In the genomic region with DNA sequence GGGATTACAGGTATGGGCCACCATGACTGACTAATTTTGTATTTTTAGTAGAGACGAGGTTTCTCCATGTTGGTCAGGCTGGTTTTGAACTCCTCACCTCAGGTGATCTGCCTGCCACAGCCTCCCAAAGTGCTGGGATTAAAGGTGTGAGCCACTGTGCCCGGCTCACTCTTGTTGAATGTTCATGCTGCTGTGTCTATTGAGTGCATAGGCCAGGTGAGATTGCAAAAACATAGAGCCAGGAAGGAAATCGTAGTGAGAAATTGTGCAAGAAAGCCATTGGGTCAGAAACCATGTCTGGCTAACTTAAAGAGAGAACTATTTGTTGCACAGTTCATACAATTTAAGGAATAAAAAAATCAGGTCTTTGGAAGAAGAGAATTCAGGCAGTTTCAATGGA, we compare ENCODE assay signal across 1 cellular context.
TF ChIP-seq lines count a peak whose summit lies in the region.

No MANE protein-coding gene starts in this region.

TF ChIP-seq in HepG2, 621 proteins besides CTCF, POLR2A, EP300 and RAD21 (continued from another document):
- TF ChIP-seq, protein P1, sequence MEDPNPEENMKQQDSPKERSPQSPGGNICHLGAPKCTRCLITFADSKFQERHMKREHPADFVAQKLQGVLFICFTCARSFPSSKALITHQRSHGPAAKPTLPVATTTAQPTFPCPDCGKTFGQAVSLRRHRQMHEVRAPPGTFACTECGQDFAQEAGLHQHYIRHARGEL (CRISPR knock-in tag; IDR thresholded peaks at IDR 0.05) = 0 out of 2 replicates have a peak, but pooled peaks have one; percentile 36
- peak; percentile 4; the same call in 1 of the 2 replicates for TF ChIP-seq PHF8 (CRISPR knock-in tag; IDR thresholded peaks at IDR 0.05)
- TF ChIP-seq, protein P2, sequence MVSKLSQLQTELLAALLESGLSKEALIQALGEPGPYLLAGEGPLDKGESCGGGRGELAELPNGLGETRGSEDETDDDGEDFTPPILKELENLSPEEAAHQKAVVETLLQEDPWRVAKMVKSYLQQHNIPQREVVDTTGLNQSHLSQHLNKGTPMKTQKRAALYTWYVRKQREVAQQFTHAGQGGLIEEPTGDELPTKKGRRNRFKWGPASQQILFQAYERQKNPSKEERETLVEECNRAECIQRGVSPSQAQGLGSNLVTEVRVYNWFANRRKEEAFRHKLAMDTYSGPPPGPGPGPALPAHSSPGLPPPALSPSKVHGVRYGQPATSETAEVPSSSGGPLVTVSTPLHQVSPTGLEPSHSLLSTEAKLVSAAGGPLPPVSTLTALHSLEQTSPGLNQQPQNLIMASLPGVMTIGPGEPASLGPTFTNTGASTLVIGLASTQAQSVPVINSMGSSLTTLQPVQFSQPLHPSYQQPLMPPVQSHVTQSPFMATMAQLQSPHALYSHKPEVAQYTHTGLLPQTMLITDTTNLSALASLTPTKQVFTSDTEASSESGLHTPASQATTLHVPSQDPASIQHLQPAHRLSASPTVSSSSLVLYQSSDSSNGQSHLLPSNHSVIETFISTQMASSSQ (IDR thresholded peaks at IDR 0.05; ENCODE audit: low read depth) = no peak
- TF ChIP-seq, protein P2 (CRISPR knock-in tag; IDR thresholded peaks at IDR 0.05; ENCODE audit: borderline replicate concordance) = no peak
- peak; percentile 75 for TF ChIP-seq MED1 (CRISPR knock-in tag; IDR thresholded peaks at IDR 0.05)
- TF ChIP-seq ZNF33B (CRISPR knock-in tag; IDR thresholded peaks at IDR 0.05) = no peak
- TF ChIP-seq, protein P3, sequence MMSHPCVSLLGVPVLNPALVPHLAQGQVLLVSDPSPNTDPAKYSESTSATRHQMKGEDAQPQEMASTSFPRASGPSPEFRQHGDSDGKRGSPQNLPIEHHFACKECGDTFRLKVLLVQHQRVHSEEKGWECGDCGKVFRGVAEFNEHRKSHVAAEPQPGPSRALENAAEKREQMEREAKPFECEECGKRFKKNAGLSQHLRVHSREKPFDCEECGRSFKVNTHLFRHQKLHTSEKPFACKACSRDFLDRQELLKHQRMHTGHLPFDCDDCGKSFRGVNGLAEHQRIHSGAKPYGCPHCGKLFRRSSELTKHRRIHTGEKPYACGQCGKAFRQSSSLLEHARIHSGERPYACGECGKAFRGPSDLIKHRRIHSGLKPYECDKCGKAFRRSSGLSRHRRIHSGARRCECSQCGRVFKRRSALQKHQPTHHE (CRISPR knock-in tag; IDR thresholded peaks at IDR 0.05; ENCODE audit: borderline replicate concordance) = 0 out of 2 replicates have a peak, but pooled peaks have one; percentile 31
- TF ChIP-seq MAF1 (CRISPR knock-in tag; IDR thresholded peaks at IDR 0.05; ENCODE audit: borderline replicate concordance) = 0 out of 2 replicates have a peak, but pooled peaks have one; percentile 38
- peak; percentile 70 for TF ChIP-seq HOXA5 (CRISPR knock-in tag; IDR thresholded peaks at IDR 0.05)
- TF ChIP-seq GABPA (IDR thresholded peaks at IDR 0.05; ENCODE audit: low read depth, low read length) = no peak
- no peak for TF ChIP-seq GABPA (CRISPR knock-in tag; IDR thresholded peaks at IDR 0.05; ENCODE audit: low read depth)
- peak; percentile 75 for TF ChIP-seq POGZ (CRISPR knock-in tag; IDR thresholded peaks at IDR 0.05)
- no peak for TF ChIP-seq ZC3H4 (CRISPR knock-in tag; IDR thresholded peaks at IDR 0.05; ENCODE audit: borderline replicate concordance)
- no peak for TF ChIP-seq ZFP62 (CRISPR knock-in tag; IDR thresholded peaks at IDR 0.05)
- TF ChIP-seq ZNF34 (CRISPR knock-in tag; IDR thresholded peaks at IDR 0.05; ENCODE audit: borderline replicate concordance) = no peak
- TF ChIP-seq, protein P4, sequence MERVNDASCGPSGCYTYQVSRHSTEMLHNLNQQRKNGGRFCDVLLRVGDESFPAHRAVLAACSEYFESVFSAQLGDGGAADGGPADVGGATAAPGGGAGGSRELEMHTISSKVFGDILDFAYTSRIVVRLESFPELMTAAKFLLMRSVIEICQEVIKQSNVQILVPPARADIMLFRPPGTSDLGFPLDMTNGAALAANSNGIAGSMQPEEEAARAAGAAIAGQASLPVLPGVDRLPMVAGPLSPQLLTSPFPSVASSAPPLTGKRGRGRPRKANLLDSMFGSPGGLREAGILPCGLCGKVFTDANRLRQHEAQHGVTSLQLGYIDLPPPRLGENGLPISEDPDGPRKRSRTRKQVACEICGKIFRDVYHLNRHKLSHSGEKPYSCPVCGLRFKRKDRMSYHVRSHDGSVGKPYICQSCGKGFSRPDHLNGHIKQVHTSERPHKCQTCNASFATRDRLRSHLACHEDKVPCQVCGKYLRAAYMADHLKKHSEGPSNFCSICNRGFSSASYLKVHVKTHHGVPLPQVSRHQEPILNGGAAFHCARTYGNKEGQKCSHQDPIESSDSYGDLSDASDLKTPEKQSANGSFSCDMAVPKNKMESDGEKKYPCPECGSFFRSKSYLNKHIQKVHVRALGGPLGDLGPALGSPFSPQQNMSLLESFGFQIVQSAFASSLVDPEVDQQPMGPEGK (CRISPR knock-in tag; IDR thresholded peaks at IDR 0.05) = 0 out of 2 replicates have a peak, but pooled peaks have one; percentile 9
- TF ChIP-seq, protein P5, sequence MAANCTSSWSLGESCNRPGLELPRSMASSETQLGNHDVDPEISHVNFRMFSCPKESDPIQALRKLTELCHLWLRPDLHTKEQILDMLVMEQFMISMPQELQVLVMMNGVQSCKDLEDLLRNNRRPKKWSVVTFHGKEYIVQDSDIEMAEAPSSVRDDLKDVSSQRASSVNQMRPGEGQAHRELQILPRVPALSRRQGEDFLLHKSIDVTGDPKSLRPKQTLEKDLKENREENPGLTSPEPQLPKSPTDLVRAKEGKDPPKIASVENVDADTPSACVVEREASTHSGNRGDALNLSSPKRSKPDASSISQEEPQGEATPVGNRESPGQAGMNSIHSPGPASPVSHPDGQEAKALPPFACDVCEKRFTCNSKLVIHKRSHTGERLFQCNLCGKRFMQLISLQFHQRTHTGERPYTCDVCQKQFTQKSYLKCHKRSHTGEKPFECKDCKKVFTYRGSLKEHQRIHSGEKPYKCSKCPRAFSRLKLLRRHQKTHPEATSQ (CRISPR knock-in tag; IDR thresholded peaks at IDR 0.05; ENCODE audit: borderline replicate concordance) = no peak
- no peak for TF ChIP-seq TOE1 (CRISPR knock-in tag; IDR thresholded peaks at IDR 0.05)
- TF ChIP-seq, protein P6, sequence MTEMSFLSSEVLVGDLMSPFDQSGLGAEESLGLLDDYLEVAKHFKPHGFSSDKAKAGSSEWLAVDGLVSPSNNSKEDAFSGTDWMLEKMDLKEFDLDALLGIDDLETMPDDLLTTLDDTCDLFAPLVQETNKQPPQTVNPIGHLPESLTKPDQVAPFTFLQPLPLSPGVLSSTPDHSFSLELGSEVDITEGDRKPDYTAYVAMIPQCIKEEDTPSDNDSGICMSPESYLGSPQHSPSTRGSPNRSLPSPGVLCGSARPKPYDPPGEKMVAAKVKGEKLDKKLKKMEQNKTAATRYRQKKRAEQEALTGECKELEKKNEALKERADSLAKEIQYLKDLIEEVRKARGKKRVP (CRISPR knock-in tag; IDR thresholded peaks at IDR 0.05) = peak in 1 of 2 experiments; percentile 87; a peak in 2 of 4 replicates
- no peak for TF ChIP-seq ZNF674 (CRISPR knock-in tag; IDR thresholded peaks at IDR 0.05; ENCODE audit: low read depth)
- TF ChIP-seq, protein P7, sequence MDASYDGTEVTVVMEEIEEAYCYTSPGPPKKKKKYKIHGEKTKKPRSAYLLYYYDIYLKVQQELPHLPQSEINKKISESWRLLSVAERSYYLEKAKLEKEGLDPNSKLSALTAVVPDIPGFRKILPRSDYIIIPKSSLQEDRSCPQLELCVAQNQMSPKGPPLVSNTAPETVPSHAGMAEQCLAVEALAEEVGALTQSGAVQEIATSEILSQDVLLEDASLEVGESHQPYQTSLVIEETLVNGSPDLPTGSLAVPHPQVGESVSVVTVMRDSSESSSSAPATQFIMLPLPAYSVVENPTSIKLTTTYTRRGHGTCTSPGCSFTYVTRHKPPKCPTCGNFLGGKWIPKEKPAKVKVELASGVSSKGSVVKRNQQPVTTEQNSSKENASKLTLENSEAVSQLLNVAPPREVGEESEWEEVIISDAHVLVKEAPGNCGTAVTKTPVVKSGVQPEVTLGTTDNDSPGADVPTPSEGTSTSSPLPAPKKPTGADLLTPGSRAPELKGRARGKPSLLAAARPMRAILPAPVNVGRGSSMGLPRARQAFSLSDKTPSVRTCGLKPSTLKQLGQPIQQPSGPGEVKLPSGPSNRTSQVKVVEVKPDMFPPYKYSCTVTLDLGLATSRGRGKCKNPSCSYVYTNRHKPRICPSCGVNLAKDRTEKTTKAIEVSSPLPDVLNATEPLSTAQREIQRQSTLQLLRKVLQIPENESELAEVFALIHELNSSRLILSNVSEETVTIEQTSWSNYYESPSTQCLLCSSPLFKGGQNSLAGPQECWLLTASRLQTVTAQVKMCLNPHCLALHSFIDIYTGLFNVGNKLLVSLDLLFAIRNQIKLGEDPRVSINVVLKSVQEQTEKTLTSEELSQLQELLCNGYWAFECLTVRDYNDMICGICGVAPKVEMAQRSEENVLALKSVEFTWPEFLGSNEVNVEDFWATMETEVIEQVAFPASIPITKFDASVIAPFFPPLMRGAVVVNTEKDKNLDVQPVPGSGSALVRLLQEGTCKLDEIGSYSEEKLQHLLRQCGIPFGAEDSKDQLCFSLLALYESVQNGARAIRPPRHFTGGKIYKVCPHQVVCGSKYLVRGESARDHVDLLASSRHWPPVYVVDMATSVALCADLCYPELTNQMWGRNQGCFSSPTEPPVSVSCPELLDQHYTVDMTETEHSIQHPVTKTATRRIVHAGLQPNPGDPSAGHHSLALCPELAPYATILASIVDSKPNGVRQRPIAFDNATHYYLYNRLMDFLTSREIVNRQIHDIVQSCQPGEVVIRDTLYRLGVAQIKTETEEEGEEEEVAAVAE (CRISPR knock-in tag; IDR thresholded peaks at IDR 0.05; ENCODE audit: borderline replicate concordance) = no peak
- TF ChIP-seq, protein P8, sequence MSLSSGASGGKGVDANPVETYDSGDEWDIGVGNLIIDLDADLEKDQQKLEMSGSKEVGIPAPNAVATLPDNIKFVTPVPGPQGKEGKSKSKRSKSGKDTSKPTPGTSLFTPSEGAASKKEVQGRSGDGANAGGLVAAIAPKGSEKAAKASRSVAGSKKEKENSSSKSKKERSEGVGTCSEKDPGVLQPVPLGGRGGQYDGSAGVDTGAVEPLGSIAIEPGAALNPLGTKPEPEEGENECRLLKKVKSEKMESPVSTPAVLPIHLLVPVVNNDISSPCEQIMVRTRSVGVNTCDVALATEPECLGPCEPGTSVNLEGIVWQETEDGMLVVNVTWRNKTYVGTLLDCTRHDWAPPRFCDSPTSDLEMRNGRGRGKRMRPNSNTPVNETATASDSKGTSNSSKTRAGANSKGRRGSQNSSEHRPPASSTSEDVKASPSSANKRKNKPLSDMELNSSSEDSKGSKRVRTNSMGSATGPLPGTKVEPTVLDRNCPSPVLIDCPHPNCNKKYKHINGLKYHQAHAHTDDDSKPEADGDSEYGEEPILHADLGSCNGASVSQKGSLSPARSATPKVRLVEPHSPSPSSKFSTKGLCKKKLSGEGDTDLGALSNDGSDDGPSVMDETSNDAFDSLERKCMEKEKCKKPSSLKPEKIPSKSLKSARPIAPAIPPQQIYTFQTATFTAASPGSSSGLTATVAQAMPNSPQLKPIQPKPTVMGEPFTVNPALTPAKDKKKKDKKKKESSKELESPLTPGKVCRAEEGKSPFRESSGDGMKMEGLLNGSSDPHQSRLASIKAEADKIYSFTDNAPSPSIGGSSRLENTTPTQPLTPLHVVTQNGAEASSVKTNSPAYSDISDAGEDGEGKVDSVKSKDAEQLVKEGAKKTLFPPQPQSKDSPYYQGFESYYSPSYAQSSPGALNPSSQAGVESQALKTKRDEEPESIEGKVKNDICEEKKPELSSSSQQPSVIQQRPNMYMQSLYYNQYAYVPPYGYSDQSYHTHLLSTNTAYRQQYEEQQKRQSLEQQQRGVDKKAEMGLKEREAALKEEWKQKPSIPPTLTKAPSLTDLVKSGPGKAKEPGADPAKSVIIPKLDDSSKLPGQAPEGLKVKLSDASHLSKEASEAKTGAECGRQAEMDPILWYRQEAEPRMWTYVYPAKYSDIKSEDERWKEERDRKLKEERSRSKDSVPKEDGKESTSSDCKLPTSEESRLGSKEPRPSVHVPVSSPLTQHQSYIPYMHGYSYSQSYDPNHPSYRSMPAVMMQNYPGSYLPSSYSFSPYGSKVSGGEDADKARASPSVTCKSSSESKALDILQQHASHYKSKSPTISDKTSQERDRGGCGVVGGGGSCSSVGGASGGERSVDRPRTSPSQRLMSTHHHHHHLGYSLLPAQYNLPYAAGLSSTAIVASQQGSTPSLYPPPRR (CRISPR knock-in tag; IDR thresholded peaks at IDR 0.05; ENCODE audit: borderline replicate concordance) = peak; percentile 43; the same call in 1 of the 2 replicates
- peak; percentile 98 for TF ChIP-seq CEBPB (IDR thresholded peaks at IDR 0.05; ENCODE audit: borderline replicate concordance, low read depth, low read length)
- TF ChIP-seq ZNF333 (CRISPR knock-in tag; IDR thresholded peaks at IDR 0.05; ENCODE audit: borderline replicate concordance) = no peak
- TF ChIP-seq ZNF383 (CRISPR knock-in tag; IDR thresholded peaks at IDR 0.05; ENCODE audit: borderline replicate concordance) = no peak
